Comparison of ENCODE assay signal across 18 cellular contexts in the genomic region with DNA sequence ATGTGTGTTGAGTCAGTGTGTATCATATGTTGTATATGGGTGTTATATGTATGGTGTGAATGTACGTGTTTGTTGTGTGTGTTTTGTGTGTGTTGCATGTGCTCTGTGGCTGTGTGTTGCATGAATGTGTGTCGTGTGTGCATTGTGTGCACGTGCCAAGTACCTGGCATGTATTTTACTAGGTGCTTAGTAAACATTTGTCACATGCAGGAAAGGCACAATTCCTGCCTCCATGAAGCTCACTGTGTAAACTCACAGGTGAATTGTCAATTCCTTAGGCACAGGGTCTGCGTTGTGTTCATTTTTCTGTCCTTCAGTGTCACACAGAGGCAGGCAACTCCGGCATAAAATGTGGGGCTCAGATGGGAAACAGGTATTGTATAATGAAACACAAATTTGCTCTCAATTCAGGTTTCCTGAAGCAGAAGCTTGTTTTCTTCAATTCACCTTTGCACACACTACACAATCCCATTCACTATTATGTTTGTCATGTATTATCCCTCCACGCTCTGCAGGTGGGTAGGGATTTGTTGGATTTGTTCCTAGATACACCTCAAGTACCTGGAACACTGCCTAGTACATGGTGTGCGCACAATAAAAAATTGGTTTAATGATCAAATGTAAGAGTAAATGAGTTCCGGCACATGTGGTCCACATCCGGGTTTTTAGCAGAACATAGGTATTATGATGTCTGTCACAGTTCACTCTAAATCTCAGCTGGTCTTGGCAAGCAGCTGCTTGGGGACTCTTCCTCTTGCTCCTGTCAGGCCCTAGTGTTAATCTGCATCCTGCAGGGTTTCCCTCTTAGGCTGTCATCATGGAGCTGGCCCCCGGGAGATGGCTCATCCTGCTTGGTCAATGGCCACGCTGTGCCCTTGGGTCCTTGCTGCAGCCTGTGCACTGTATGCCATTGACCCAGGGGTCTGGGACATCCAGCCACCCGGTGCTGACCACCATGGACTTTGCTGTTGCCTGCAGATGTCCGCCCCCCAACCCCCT. TPM values are rescaled to one million over a fixed set of nuclear protein-coding genes. Genes with fewer than 3 reads are reported as not detected.
A peak's percentile ranks its signal among the peaks of the same experiment; 100 is the strongest.
DNase-seq lines count a peak whose midpoint lies in the region; ATAC-seq, FAIRE-seq and TF ChIP-seq lines count a peak whose summit lies in the region.
"Had no signal": no experiment of that assay in that cellular context is flagged by ENCODE, and none has a peak within 500 bp of the region (broad histone marks: within the 10 kb centered on the region; RNA-seq: fewer than 3 reads in every experiment).

No MANE protein-coding gene starts in this region.

- 89% methylated on average over 13 of the region's 13 CpGs; no CpG with 5 or more reads in 1 of the 2 experiments for WGBS in H1 (ENCODE audit: extremely low coverage in 1 of 2, insufficient coverage in 1 of 2, insufficient read length in 1 of 2, insufficient replicate concordance in 2 of 2, low coverage in 1 of 2, low lambda C conversion rate in 2 of 2, missing lambda C conversion rate in 1 of 2), 2 experiments
- WGBS in neuronal stem cell (ENCODE audit: extremely low coverage in 2 of 2, insufficient read length in 2 of 2, insufficient replicate concordance in 1 of 2), 2 donors: 100% methylated on average over 1 of the region's 13 CpGs; no CpG with 5 or more reads in 1 of the 2 donors

- H3K14ac ChIP-seq in H1 (ENCODE audit: insufficient read length): no peak overlapping the region
- no peak overlapping the region for H3K14ac ChIP-seq in neuronal stem cell (ENCODE audit: low read length)

- no peak for ATAC-seq in HG02571 (IDR thresholded peaks at IDR 0.05; ENCODE audit: unreplicated experiment)
- ATAC-seq: activated CD8-positive, alpha-beta memory T cell treated with anti-CD3 and anti-CD28 coated beads, Interleukin-2, amount 10 ng/mL, durations not matched to agents 7 days and 5 days; effector memory CD8-positive, alpha-beta T cell; GM23338 had no signal

- H3K27me3 ChIP-seq in H1 (replicated peaks in 1 of 4; ENCODE audit: control insufficient read depth in 3 of 4, extremely low read depth in 1 of 4, insufficient read depth in 3 of 4, low read length in 3 of 4) (no peaks in the 10 kb centered on the region), neuronal stem cell (ENCODE audit: control insufficient read depth in 3 of 3, insufficient read depth in 3 of 3, low read depth in 1 of 3, low read length in 3 of 3) (no peaks in the 10 kb centered on the region)
- H3K27me3 ChIP-seq: BLaER1, testis had no signal

- FAIRE-seq in H1 (lab: Jason Lieb, UNC): no peak

- no peak overlapping the region for H3K4ac ChIP-seq in H1 (replicated peaks; ENCODE audit: insufficient read length, low read depth, low read length)
- H3K4ac ChIP-seq in neuronal stem cell (ENCODE audit: low read length): no peak overlapping the region

- H2BK120ac ChIP-seq in H1 (replicated peaks; ENCODE audit: low read depth, low read length) (no peak overlapping the region), neuronal stem cell (ENCODE audit: low read depth, low read length) (no peak overlapping the region)

- H3K23ac ChIP-seq in H1 (ENCODE audit: insufficient read length) (no peak overlapping the region), neuronal stem cell (ENCODE audit: low read depth, low read length, poor library complexity) (no peak overlapping the region)

- peak; percentile 66; the same call in 1 of the 2 replicates for TF ChIP-seq EP300 in Ishikawa (IDR thresholded peaks at IDR 0.05; ENCODE audit: borderline replicate concordance)
- TF ChIP-seq EP300 in H1 (IDR thresholded peaks at IDR 0.05; ENCODE audit: borderline replicate concordance in 1 of 2, low read depth in 2 of 2, low read length in 2 of 2): no peak

- H3K56ac ChIP-seq in H1 (replicated peaks; ENCODE audit: insufficient read length, low read depth, low read length): no peak overlapping the region

- no peak for TF ChIP-seq POLR2A in H1 (IDR thresholded peaks at IDR 0.05; ENCODE audit: control extremely low read depth in 1 of 2, low read depth in 2 of 2, low read length in 2 of 2)

- H4K8ac ChIP-seq in H1 (ENCODE audit: extremely low read depth, insufficient read depth, low read length) (0 out of 2 replicates have a peak overlapping the region, but pooled peaks have one; percentile 31), neuronal stem cell (ENCODE audit: low read depth, low read length) (no peak overlapping the region)

- H2BK12ac ChIP-seq in H1 (ENCODE audit: low read depth, low read length) (no peak overlapping the region), neuronal stem cell (ENCODE audit: low read length) (no peak overlapping the region)

- no peak overlapping the region for H2BK15ac ChIP-seq in H1 (ENCODE audit: low read length)
- H2BK15ac ChIP-seq in neuronal stem cell (ENCODE audit: low read length): no peak overlapping the region

- no peaks in the 10 kb centered on the region for H3K79me2 ChIP-seq in H1 (ENCODE audit: control insufficient read depth in 1 of 2, insufficient read depth in 2 of 2, low read length in 2 of 2)

- no peak overlapping the region for H2BK20ac ChIP-seq in H1 (ENCODE audit: low read length)

- H4K91ac ChIP-seq in H1 (replicated peaks; ENCODE audit: insufficient read length, low read length) (no peak overlapping the region), neuronal stem cell (ENCODE audit: low read depth, low read length, poor library complexity) (peak overlapping the region; percentile 83)

- no peak overlapping the region for H3K4me2 ChIP-seq in H1 (ENCODE audit: insufficient read depth in 1 of 2, low read depth in 2 of 2, low read length in 2 of 2)
- H3K4me2 ChIP-seq in neuronal stem cell (ENCODE audit: insufficient read depth, low read length, poor library complexity, severe bottlenecking): no peak overlapping the region
- H3K4me2 ChIP-seq: BLaER1, GM23338 had no signal

- H2AFZ ChIP-seq in H1 (ENCODE audit: low read length) (no peak overlapping the region), neuronal stem cell (ENCODE audit: low read length) (no peak overlapping the region)
- H2AFZ ChIP-seq: GM23338 had no signal

- H3K9me3 ChIP-seq in H1 (ENCODE audit: insufficient read depth in 2 of 2, low read depth in 1 of 2, low read length in 1 of 2): no peaks in the 10 kb centered on the region
- H3K9me3 ChIP-seq in neuronal stem cell (replicated peaks in 1 of 2; ENCODE audit: control insufficient read depth in 2 of 2, insufficient read depth in 1 of 2, low read depth in 1 of 2, low read length in 2 of 2): no peaks in the 10 kb centered on the region
- H3K9me3 ChIP-seq: BLaER1, testis had no signal

- H3K36me3 ChIP-seq in H1 (ENCODE audit: control insufficient read depth in 2 of 4, insufficient read depth in 4 of 4, low read length in 3 of 4): no peaks in the 10 kb centered on the region
- no peaks in the 10 kb centered on the region for H3K36me3 ChIP-seq in neuronal stem cell (replicated peaks in 1 of 2; ENCODE audit: control insufficient read depth in 2 of 2, insufficient read depth in 2 of 2, low read length in 2 of 2)
- H3K36me3 ChIP-seq: BLaER1 had no signal

- H3K27ac ChIP-seq in H1 (ENCODE audit: low read depth, low read length) (no peak overlapping the region), neuronal stem cell (replicated peaks; ENCODE audit: low read length) (no peak overlapping the region)
- H3K27ac ChIP-seq: BLaER1, SK-N-MC, testis had no signal

- H3K4me1 ChIP-seq in H1 (replicated peaks in 1 of 4; ENCODE audit: control insufficient read depth in 3 of 4, insufficient read depth in 4 of 4, low read length in 3 of 4): no peaks in the 10 kb centered on the region
- peaks cover 0 to 1% of the 10 kb centered on the region in 2 donors for H3K4me1 ChIP-seq in neuronal stem cell (ENCODE audit: control insufficient read depth in 2 of 2, insufficient read depth in 1 of 2, low read depth in 1 of 2, low read length in 2 of 2)
- H3K4me1 ChIP-seq: BLaER1, testis had no signal

- no peak overlapping the region for H4K5ac ChIP-seq in H1 (ENCODE audit: insufficient read length, low read depth, low read length)

- H3K4me3 ChIP-seq in H1 (ENCODE audit: extremely low read depth in 1 of 4, insufficient read depth in 2 of 4, low read depth in 3 of 4, low read length in 4 of 4): no peak overlapping the region
- no peak overlapping the region for H3K4me3 ChIP-seq in neuronal stem cell (ENCODE audit: low read length in 2 of 2)
- H3K4me3 ChIP-seq: BLaER1, GM23338, SK-N-MC, testis had no signal

- no peak for TF ChIP-seq CTCF in H1 (IDR thresholded peaks at IDR 0.05; ENCODE audit: control extremely low read depth in 1 of 3, insufficient read depth in 1 of 3, low read depth in 1 of 3, low read length in 3 of 3)

- H2AK5ac ChIP-seq in H1 (ENCODE audit: low read depth, low read length) (no peak overlapping the region), neuronal stem cell (ENCODE audit: low read depth, low read length) (no peak overlapping the region)

- no peak for TF ChIP-seq RAD21 in Ishikawa (IDR thresholded peaks at IDR 0.05; ENCODE audit: low read depth)
- TF ChIP-seq RAD21 in H1 (IDR thresholded peaks at IDR 0.05 in 1 of 2, conservative IDR thresholded peaks at IDR 0.05 in 1 of 2; ENCODE audit: low read depth in 2 of 2, low read length in 2 of 2): no peak

- H3K79me1 ChIP-seq in H1 (ENCODE audit: low read depth, low read length): no peaks in the 10 kb centered on the region
- no peaks in the 10 kb centered on the region for H3K79me1 ChIP-seq in neuronal stem cell (ENCODE audit: low read depth, low read length)

- H3K18ac ChIP-seq in H1 (ENCODE audit: extremely low read depth, low read length) (no peak overlapping the region), neuronal stem cell (ENCODE audit: low read length) (no peak overlapping the region)

- H2BK5ac ChIP-seq in H1 (ENCODE audit: low read depth, low read length) (no peak overlapping the region), neuronal stem cell (ENCODE audit: low read length) (no peak overlapping the region)

- H3K9ac ChIP-seq in H1 (replicated peaks in 1 of 4; ENCODE audit: extremely low read depth in 1 of 4, low read depth in 3 of 4, low read length in 3 of 4): no peak overlapping the region
- H3K9ac ChIP-seq in neuronal stem cell (ENCODE audit: low read depth, low read length, poor library complexity): no peak overlapping the region
- H3K9ac ChIP-seq: BLaER1 had no signal

- DNase-seq in NCI-H345 treated with DMSO at 0.1 percent for 48 hours (lab: John Stamatoyannopoulos, UW; ENCODE audit: unreplicated experiment) (peak; percentile 86), H1 (ENCODE audit: low read depth in 1 of 2, low spot score in 2 of 2) (no peak), neuronal stem cell (ENCODE audit: low spot score) (no peak), NCI-H524 treated with DMSO at 0.1 percent for 48 hours (lab: John Stamatoyannopoulos, UW) (no peak)
- no peak for DNase-seq in activated CD4-positive, alpha-beta T cell treated with anti-CD3 and anti-CD28 coated beads, Interleukin-2, amount 50 U/mL, for 4 hours
- DNase-seq: activated CD4-positive, alpha-beta T cell treated with anti-CD3 and anti-CD28 coated beads for 1 hour; activated CD8-positive, alpha-beta memory T cell treated with anti-CD3 and anti-CD28 coated beads, Interleukin-2, amount 10 ng/mL, durations not matched to agents 7 days and 5 days; activated effector memory CD4-positive, alpha-beta T cell treated with Interleukin-2 at 50 U/mL for 16 hours; effector memory CD8-positive, alpha-beta T cell; head of caudate nucleus; NCI-H1694 treated with DMSO at 0.1 percent for 48 hours; nephron progenitor cell; testis had no signal

- CTCF ChIA-PET in H1 (lab: Charles Lee; ENCODE audit: partially characterized antibody): interaction anchor here (0.8 to 1.8 kb wide), 6 partner anchors 22 to 100 kb away, joined by 3 to 6 read pairs (median 3); a partner anchor contains a TSS

- H4K20me1 ChIP-seq in H1 (replicated peaks in 1 of 2; ENCODE audit: control insufficient read depth in 1 of 2, insufficient read depth in 2 of 2, low read length in 2 of 2): no peaks in the 10 kb centered on the region
- H4K20me1 ChIP-seq: BLaER1 had no signal

- POLR2A ChIA-PET in H1 (lab: Charles Lee; ENCODE audit: partially characterized antibody): no interaction called here

- H3K23me2 ChIP-seq in H1 (ENCODE audit: low read depth, low read length): no peaks in the 10 kb centered on the region

RNA-seq across cellular contexts. Expression of a gene that starts 22.0 kb away (rescaled TPM):
- total RNA-seq in H1 (2021; fragmentation: NEBNext Ultra II Directional; extraction: Animal tissue kit (Norgen Biotek cat#: 25700)): 0.34 and 0.46 TPM in 2 replicates
- polyA plus RNA-seq in H1 (2011; rRNA removed): 0.19 and 0.47 TPM in 2 replicates
- polyA plus RNA-seq in H1 (2011; cell fraction: cytosol; rRNA removed): 0.26 TPM
- polyA plus RNA-seq in H1 (2011; cell fraction: nucleus; rRNA removed): 0.27 TPM
- polyA plus RNA-seq in H1 (2012, experiment 1 of 2): 0.07 to 0.39 TPM (median 0.13 TPM) in 4 replicates
- not detected for polyA plus RNA-seq in H1 (2012, experiment 2 of 2)
- 0.45 TPM for polyA plus RNA-seq in H1 (2013, experiment 1 of 2)
- 0.28 TPM for polyA plus RNA-seq in H1 (2013, experiment 2 of 2)
- 0.22 and 0.28 TPM in 2 replicates for polyA minus RNA-seq in H1 (2011; rRNA and poly(A)+ RNA removed)
- polyA minus RNA-seq in H1 (2011; cell fraction: cytosol; rRNA and poly(A)+ RNA removed): not detected
- polyA minus RNA-seq in H1 (2011; cell fraction: nucleus; rRNA and poly(A)+ RNA removed): 0.50 TPM
- polyA plus RNA-seq in neuronal stem cell (2013, experiment 1 of 2): 0.32 TPM
- 0.25 TPM for polyA plus RNA-seq in neuronal stem cell (2013, experiment 2 of 2)
- polyA plus RNA-seq: GM23338 had no signal
